Comparison of ENCODE assay signal across 8 cellular contexts in the genomic region with DNA sequence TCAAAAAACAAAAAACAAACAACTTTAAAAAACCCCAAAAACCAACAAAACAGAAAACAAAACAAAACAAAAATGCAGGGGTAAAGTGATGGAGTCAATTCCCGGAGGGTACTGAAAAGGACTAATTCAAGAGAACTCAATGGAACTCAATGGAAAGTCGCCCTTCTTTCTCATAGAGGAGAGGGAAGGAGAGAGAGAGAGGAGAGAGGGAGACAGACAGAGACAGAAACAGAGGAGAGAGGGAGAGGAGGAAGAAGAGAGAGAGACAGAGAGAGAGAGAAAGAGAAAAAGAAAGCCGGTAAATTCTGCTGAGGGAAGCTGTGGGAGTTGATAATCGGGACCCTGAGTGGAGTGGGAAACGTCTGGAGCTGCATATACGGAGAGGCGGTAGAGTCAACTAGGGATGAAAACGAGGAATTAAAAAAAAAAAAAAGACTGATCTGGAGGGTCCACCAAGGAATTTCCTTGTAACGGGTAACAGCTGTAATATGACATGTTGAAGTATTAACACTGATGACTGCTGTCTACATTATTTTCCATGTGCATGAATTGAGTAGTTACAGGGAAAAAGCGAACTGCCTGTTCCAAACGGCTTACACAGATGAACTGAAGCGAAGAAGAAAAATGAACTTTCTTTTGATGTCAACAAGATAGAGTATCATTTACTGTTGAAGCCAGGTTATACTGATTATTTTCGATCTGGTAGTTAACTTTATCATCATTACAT. TPM values are rescaled to one million over a fixed set of nuclear protein-coding genes. Genes with fewer than 3 reads are reported as not detected.
DNase-seq lines count a peak whose midpoint lies in the region; ATAC-seq, FAIRE-seq and TF ChIP-seq lines count a peak whose summit lies in the region.

No MANE protein-coding gene starts in this region.

- intact Hi-C loops in Caco-2 (cut with micrococcal nuclease; ENCODE audit: unreplicated experiment) (loop anchor here (2.0 to 5.0 kb wide), 2 partner anchors 18 to 116 kb away; partner anchors contain the start of gene MLH3), pancreas (cut with DNase I) (no loop called here)

- no peaks in the 10 kb centered on the region for H3K9me3 Mint-ChIP-seq in Caco-2 (ENCODE audit: unreplicated experiment)

- ATAC-seq in pancreas (no peak), HG03432 (IDR thresholded peaks at IDR 0.05; ENCODE audit: unreplicated experiment) (no peak), HG02973 (IDR thresholded peaks at IDR 0.05; ENCODE audit: unreplicated experiment) (no peak)

- CTCF ChIA-PET in Caco-2 (lab: Charles Lee) = no interaction called here

- H3K27ac ChIP-seq in pancreas = peak overlapping the region; percentile 71 to 96 (median 92)

- no peak overlapping the region for H3K27ac Mint-ChIP-seq in Caco-2 (ENCODE audit: unreplicated experiment)

- H3K36me3 ChIP-seq in Caco-2 (ENCODE audit: control insufficient read depth, insufficient read depth, low read length) (no peaks in the 10 kb centered on the region), pancreas (no peaks in the 10 kb centered on the region)

- H3K4me3 ChIP-seq in Caco-2 (ENCODE audit: low read depth, low read length) = peak overlapping the region; percentile 54
- H3K4me3 ChIP-seq in epithelial cell of proximal tubule (ENCODE audit: low read depth, low read length) = peak overlapping the region; percentile 64
- H3K4me3 ChIP-seq in pancreas = peak overlapping the region in 3 of 4 donors; percentile 13 to 62 (median 54)

- no peaks in the 10 kb centered on the region for H3K27me3 Mint-ChIP-seq in Caco-2 (ENCODE audit: insufficient read depth, unreplicated experiment)

- BruUV-seq in Caco-2 (replicated peaks; lab: Mats Ljungman, UMichigan) = TSS peak; percentile 81

- H3K27me3 ChIP-seq in Caco-2 (replicated peaks; ENCODE audit: control insufficient read depth, insufficient read depth, low read length) = no peaks in the 10 kb centered on the region
- H3K27me3 ChIP-seq in pancreas = no peaks in the 10 kb centered on the region

- H3K4me3 Mint-ChIP-seq in Caco-2 (ENCODE audit: unreplicated experiment) = no peak overlapping the region

- FAIRE-seq in pancreas (lab: Jason Lieb, UNC) = no peak

- H3K4me1 Mint-ChIP-seq in Caco-2 (ENCODE audit: low read depth, unreplicated experiment) = peaks cover 6% of the 10 kb centered on the region

- no peaks in the 10 kb centered on the region for H3K9me3 ChIP-seq in Caco-2
- H3K9me3 ChIP-seq in pancreas = no peaks in the 10 kb centered on the region

- WGBS in pancreas, 2 donors = 7 to 10% methylated on average over 13 of the region's 13 CpGs

- TF ChIP-seq CTCF in Caco-2 (IDR thresholded peaks at IDR 0.05; ENCODE audit: insufficient read depth in 1 of 2, low read depth in 1 of 2, low read length in 1 of 2, severe bottlenecking in 1 of 2, unreplicated experiment in 1 of 2) (no peak), epithelial cell of proximal tubule (conservative IDR thresholded peaks at IDR 0.05; ENCODE audit: low read depth, low read length) (no peak), pancreas (IDR thresholded peaks at IDR 0.05) (no peak)

- H3K36me3 Mint-ChIP-seq in Caco-2 (ENCODE audit: insufficient read depth, unreplicated experiment) = peaks cover 13% of the 10 kb centered on the region

- peaks cover 5% of the 10 kb centered on the region for H3K4me1 ChIP-seq in Caco-2
- H3K4me1 ChIP-seq in pancreas = peaks cover 9 to 20% (median 10%) of the 10 kb centered on the region in 3 donors

- DNase-seq in Caco-2 (no peak), NCI-H2227 treated with DMSO at 0.1 percent for 48 hours (lab: John Stamatoyannopoulos, UW) (peak; percentile 32), epithelial cell of proximal tubule (ENCODE audit: low read depth) (no peak), pancreas (no peak), RKO (ENCODE audit: low spot score) (no peak)
- no peak for DNase-seq in activated CD4-positive, alpha-beta T cell treated with anti-CD3 and anti-CD28 coated beads for 48 hours

- POLR2A ChIA-PET in Caco-2 (lab: Charles Lee) = interaction anchor here (0.6 kb wide), 1 partner anchor 11 kb away, joined by 13 read pairs; no protein-coding TSS in a partner anchor

RNA-seq across cellular contexts. Expression of gene ZC2HC1C, which starts 1.0 kb away (rescaled TPM):
- total RNA-seq in Caco-2 (2022) (2.5 and 3.8 TPM in 2 replicates), epithelial cell of proximal tubule (1.9 and 2.2 TPM in 2 replicates), pancreas (1 to 10 TPM; 2.6 to 7.0 (median 3.6) TPM)
- 10 to 100 TPM; 11.9 to 12.1 TPM for polyA plus RNA-seq in pancreas

RNA-seq across cellular contexts. Expression of gene ACYP1, which starts 4.6 kb away (rescaled TPM):
- total RNA-seq in Caco-2 (2022) (16.0 and 21.3 TPM in 2 replicates), epithelial cell of proximal tubule (25.9 and 66.1 TPM in 2 replicates), pancreas (1 to 10 TPM; 2.9 to 9.1 (median 5.0) TPM)
- polyA plus RNA-seq in pancreas = 10 to 100 TPM; 11.7 to 17.4 TPM

RNA-seq across cellular contexts. Expression of gene MLH3, which starts 17.2 kb away (rescaled TPM):
- total RNA-seq in Caco-2 (2022) = 23.2 and 24.5 TPM in 2 replicates
- total RNA-seq in epithelial cell of proximal tubule = 10.3 and 10.7 TPM in 2 replicates
- total RNA-seq in pancreas = 10 to 100 TPM in 5 of 6 donors, 1 to 10 TPM in 1; 9.4 to 23.5 (median 12.0) TPM
- 10 to 100 TPM; 14.7 to 20.8 TPM for polyA plus RNA-seq in pancreas

RNA-seq across cellular contexts. Expression of gene NEK9, which starts 58.4 kb away (rescaled TPM):
- total RNA-seq in Caco-2 (2022) = 64.0 and 69.2 TPM in 2 replicates
- total RNA-seq in epithelial cell of proximal tubule = 10.9 and 17.3 TPM in 2 replicates
- total RNA-seq in pancreas = 10 to 100 TPM; 23.2 to 54.8 (median 27.2) TPM
- polyA plus RNA-seq in pancreas = 10 to 100 TPM; 22.7 to 30.3 TPM
